Comparison of ENCODE assay signal across 11 cellular contexts in the genomic region with DNA sequence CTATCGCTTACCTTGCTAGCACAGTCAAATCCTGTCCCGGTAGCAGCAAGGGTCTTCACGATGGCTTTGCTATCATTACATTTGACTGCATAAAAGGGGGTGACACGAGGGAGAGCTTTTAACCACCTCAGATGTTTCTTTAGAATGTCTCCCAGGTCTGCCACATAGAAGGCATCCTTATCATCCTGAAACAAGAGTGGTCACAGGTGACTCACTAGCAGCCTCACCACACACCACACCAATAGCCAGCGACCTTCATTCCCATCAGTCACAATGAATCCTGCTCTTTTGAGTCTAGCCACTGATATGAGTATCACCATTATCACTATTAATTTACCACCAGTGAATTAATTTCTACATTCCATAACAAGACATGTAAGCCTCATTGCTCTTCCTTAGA. TPM values are rescaled to one million over a fixed set of nuclear protein-coding genes. Genes with fewer than 3 reads are reported as not detected.
A peak's percentile ranks its signal among the peaks of the same experiment; 100 is the strongest.
DNase-seq lines count a peak whose midpoint lies in the region; ATAC-seq and TF ChIP-seq lines count a peak whose summit lies in the region.
"Had no signal": no experiment of that assay in that cellular context is flagged by ENCODE, and none has a peak within 500 bp of the region (broad histone marks: within the 10 kb centered on the region; RNA-seq: fewer than 3 reads in every experiment).

No MANE protein-coding gene starts in this region.

- H3K4me1 Mint-ChIP-seq in activated CD4-positive, alpha-beta T cell treated with anti-CD3 and anti-CD28 coated beads, Interleukin-2, amount 10 ng/mL, durations not matched to agents 24 days and 14 days, result peaks cover 38% of the 10 kb centered on the region
- H3K4me1 Mint-ChIP-seq in effector memory CD8-positive, alpha-beta T cell (ENCODE audit: low read depth in 2 of 2), result peaks cover 9 to 17% of the 10 kb centered on the region in 2 donors

- H3K27me3 ChIP-seq in PC-3 (ENCODE audit: low read length) (no peaks in the 10 kb centered on the region), smooth muscle cell (ENCODE audit: low read depth) (no peaks in the 10 kb centered on the region)

- no peaks in the 10 kb centered on the region for H3K9me2 ChIP-seq in PC-3 (replicated peaks; ENCODE audit: low read length)

- H3K4me2 ChIP-seq in PC-3 (ENCODE audit: low read length), result peak overlapping the region; percentile 91
- H3K4me2 ChIP-seq in smooth muscle cell, result no peak overlapping the region

- no peak for ATAC-seq in PC-3
- no peak for ATAC-seq in effector memory CD8-positive, alpha-beta T cell (replicated peaks)

- DNase-seq in activated CD4-positive, alpha-beta T cell treated with anti-CD3 and anti-CD28 coated beads, Interleukin-2, amount 10 ng/mL, durations not matched to agents 24 days and 14 days, result peak; percentile 69
- no peak for DNase-seq in activated CD4-positive, alpha-beta T cell treated with anti-CD3 and anti-CD28 coated beads for 4 hours
- DNase-seq in PC-3 (peak; percentile 62), amniotic epithelial cell (ENCODE audit: low read depth) (peak; percentile 47), smooth muscle cell (lab: John Stamatoyannopoulos, UW; ENCODE audit: unreplicated experiment) (no peak), NCI-H2227 (lab: John Stamatoyannopoulos, UW; ENCODE audit: unreplicated experiment) (no peak)
- peak; percentile 42 to 60 for DNase-seq in stimulated activated CD8-positive, alpha-beta memory T cell treated with anti-CD3 and anti-CD28 coated beads, Interleukin-7, amount 100 ng/mL, for 48 hours (ENCODE audit: extremely low read depth in 1 of 2, low read depth in 1 of 2)
- DNase-seq in effector memory CD8-positive, alpha-beta T cell, result no peak
- DNase-seq: anterior cingulate cortex, nucleus accumbens had no signal

- H3F3A ChIP-seq in PC-3 (ENCODE audit: low read length, unreplicated experiment) (peaks cover 33% of the 10 kb centered on the region), smooth muscle cell (ENCODE audit: low read depth) (no peaks in the 10 kb centered on the region)

- H4K20me1 ChIP-seq in PC-3 (ENCODE audit: low read length) (peaks cover 81% of the 10 kb centered on the region), smooth muscle cell (ENCODE audit: low read depth) (peaks cover 19% of the 10 kb centered on the region)

- CTCF ChIA-PET in PC-3 (lab: Charles Lee), result no interaction called here

- intact Hi-C loops in activated CD4-positive, alpha-beta T cell treated with anti-CD3 and anti-CD28 coated beads, Interleukin-2, amount 10 ng/mL, durations not matched to agents 24 days and 14 days (cut with micrococcal nuclease), result loop anchor here (1.0 to 10.0 kb wide), 3 partner anchors 210 to 890 kb away; partner anchors contain the start of genes ADAM17 and RRM2
- intact Hi-C loops in PC-3 (cut with micrococcal nuclease), result no loop called here

- no peaks in the 10 kb centered on the region for H3K9me3 ChIP-seq in PC-3 (ENCODE audit: low read length)
- no peaks in the 10 kb centered on the region for H3K9me3 ChIP-seq in smooth muscle cell (replicated peaks; ENCODE audit: low read depth)
- H3K9me3 ChIP-seq: thoracic aorta had no signal

- POLR2A ChIA-PET in PC-3 (lab: Charles Lee; ENCODE audit: unreplicated experiment), result no interaction called here

- peaks cover 58% of the 10 kb centered on the region for H3K79me2 ChIP-seq in PC-3 (ENCODE audit: low read length)
- H3K79me2 ChIP-seq in smooth muscle cell (ENCODE audit: low read depth), result peaks cover 10% of the 10 kb centered on the region

- peaks cover 16% of the 10 kb centered on the region for H3K4me1 ChIP-seq in PC-3 (ENCODE audit: insufficient read depth, low read length)
- H3K4me1 ChIP-seq in smooth muscle cell (ENCODE audit: low read depth), result peaks cover 19% of the 10 kb centered on the region

- H3K36me3 Mint-ChIP-seq in activated CD4-positive, alpha-beta T cell treated with anti-CD3 and anti-CD28 coated beads, Interleukin-2, amount 10 ng/mL, durations not matched to agents 24 days and 14 days (ENCODE audit: low read depth), result peaks cover 59% of the 10 kb centered on the region
- H3K36me3 Mint-ChIP-seq in effector memory CD8-positive, alpha-beta T cell (ENCODE audit: insufficient read depth), result peaks cover 83% of the 10 kb centered on the region

- no peak overlapping the region for H3K27ac ChIP-seq in PC-3 (ENCODE audit: low read length)
- no peak overlapping the region for H3K27ac ChIP-seq in smooth muscle cell (ENCODE audit: low read depth)

- no TSS peak for BruUV-seq in PC-3 (replicated peaks; lab: Mats Ljungman, UMichigan)

- TF ChIP-seq CTCF in PC-3 (conservative IDR thresholded peaks at IDR 0.05; ENCODE audit: low read depth, low read length) (no peak), smooth muscle cell (IDR thresholded peaks at IDR 0.05; ENCODE audit: borderline replicate concordance, insufficient read depth, poor library complexity, severe bottlenecking) (no peak)

- peak overlapping the region; percentile 15 for H3K4me3 Mint-ChIP-seq in activated CD4-positive, alpha-beta T cell treated with anti-CD3 and anti-CD28 coated beads, Interleukin-2, amount 10 ng/mL, durations not matched to agents 24 days and 14 days
- no peak overlapping the region for H3K4me3 Mint-ChIP-seq in effector memory CD8-positive, alpha-beta T cell

- H2AFZ ChIP-seq in PC-3 (ENCODE audit: low read length), result no peak overlapping the region
- H2AFZ ChIP-seq in smooth muscle cell (ENCODE audit: low read depth), result no peak overlapping the region

- H3K9ac ChIP-seq in PC-3 (ENCODE audit: low read length) (no peak overlapping the region), smooth muscle cell (ENCODE audit: low read depth) (no peak overlapping the region)

- H3K4me3 ChIP-seq in PC-3 (ENCODE audit: low read length) (peak overlapping the region; percentile 94), smooth muscle cell (no peak overlapping the region)

- 93% methylated on average over 5 of the region's 5 CpGs for WGBS in smooth muscle cell (ENCODE audit: low lambda C conversion rate)

- H3K9me3 Mint-ChIP-seq in activated CD4-positive, alpha-beta T cell treated with anti-CD3 and anti-CD28 coated beads, Interleukin-2, amount 10 ng/mL, durations not matched to agents 24 days and 14 days, result no peaks in the 10 kb centered on the region
- no peaks in the 10 kb centered on the region for H3K9me3 Mint-ChIP-seq in effector memory CD8-positive, alpha-beta T cell

- peak overlapping the region; percentile 34 for H3K27ac Mint-ChIP-seq in activated CD4-positive, alpha-beta T cell treated with anti-CD3 and anti-CD28 coated beads, Interleukin-2, amount 10 ng/mL, durations not matched to agents 24 days and 14 days
- H3K27ac Mint-ChIP-seq in effector memory CD8-positive, alpha-beta T cell, result peak overlapping the region in 1 of 2 donors; percentile 15

- H3K27me3 Mint-ChIP-seq in activated CD4-positive, alpha-beta T cell treated with anti-CD3 and anti-CD28 coated beads, Interleukin-2, amount 10 ng/mL, durations not matched to agents 24 days and 14 days, result no peaks in the 10 kb centered on the region
- H3K27me3 Mint-ChIP-seq in effector memory CD8-positive, alpha-beta T cell, result no peaks in the 10 kb centered on the region

- H3K36me3 ChIP-seq in PC-3 (ENCODE audit: low read depth, low read length) (peaks cover 79% of the 10 kb centered on the region), smooth muscle cell (ENCODE audit: low read depth) (peaks cover 9% of the 10 kb centered on the region)

RNA-seq across cellular contexts. Expression of gene ODC1, which starts 3.7 kb away (rescaled TPM):
- 267 and 273 TPM in 2 replicates for total RNA-seq in activated CD4-positive, alpha-beta T cell treated with anti-CD3 and anti-CD28 coated beads, Interleukin-2, amount 10 ng/mL, durations not matched to agents 24 days and 14 days
- total RNA-seq in PC-3 (2014; rRNA removed) (712 and 714 TPM in 2 replicates), smooth muscle cell (27.6 and 34.7 TPM in 2 replicates)
- 22.4 and 32.9 TPM in 2 replicates for polyA plus RNA-seq in smooth muscle cell

Comparison
In these comparisons a context has a peak if more than half of its experiments do, and no peak if none do; other contexts are left out.
1. DNase-seq: peak in activated CD4-positive, alpha-beta T cell treated with anti-CD3 and anti-CD28 coated beads, Interleukin-2, amount 10 ng/mL, durations not matched to agents 24 days and 14 days (single experiment), PC-3 (single experiment), amniotic epithelial cell (single experiment) and stimulated activated CD8-positive, alpha-beta memory T cell treated with anti-CD3 and anti-CD28 coated beads, Interleukin-7, amount 100 ng/mL, for 48 hours (2 of 2); none in activated CD4-positive, alpha-beta T cell treated with anti-CD3 and anti-CD28 coated beads for 4 hours (0 of 2), smooth muscle cell (single experiment), NCI-H2227 (single experiment) and effector memory CD8-positive, alpha-beta T cell (0 of 3).